14 cellular contexts compared by ENCODE assay signal in the genomic region with DNA sequence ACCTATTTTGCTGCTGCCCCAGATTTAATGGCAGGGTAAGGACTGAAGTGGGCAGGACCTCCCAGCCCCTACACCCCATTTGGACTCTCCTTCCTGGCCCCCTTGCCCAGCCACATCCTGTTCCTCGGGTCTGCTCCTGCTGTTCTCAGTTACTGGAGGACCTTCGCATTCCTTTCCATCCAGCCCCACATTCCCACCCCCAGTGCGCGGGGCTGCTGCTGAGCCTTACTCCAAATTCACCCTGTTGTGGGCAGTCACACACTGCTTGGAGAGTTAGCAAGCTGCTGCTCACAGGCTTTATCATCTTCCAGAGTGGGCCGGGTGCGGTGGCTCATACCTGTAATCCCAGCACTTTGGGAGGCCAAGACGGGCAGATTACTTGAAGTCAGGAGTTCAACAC.
DNase-seq lines count a peak whose midpoint lies in the region; ATAC-seq and TF ChIP-seq lines count a peak whose summit lies in the region.
"Had no signal": no experiment of that assay in that cellular context is flagged by ENCODE, and none has a peak within 500 bp of the region (broad histone marks: within the 10 kb centered on the region; RNA-seq: fewer than 3 reads in every experiment).

No MANE protein-coding gene starts in this region.

- H3K4me3 Mint-ChIP-seq in WTC11 (no peak overlapping the region), nephron progenitor cell (no peak overlapping the region)

- H3K4me1 Mint-ChIP-seq in WTC11 (peaks cover 7% of the 10 kb centered on the region), nephron progenitor cell (peaks cover 40% of the 10 kb centered on the region)

- H3K27me3 Mint-ChIP-seq in WTC11 (ENCODE audit: low read depth) (peaks cover 8% of the 10 kb centered on the region), nephron progenitor cell (ENCODE audit: low read depth, poor library complexity) (peaks cover 14% of the 10 kb centered on the region)

- ATAC-seq in WTC11 (peak; percentile 89), GM18873 (IDR thresholded peaks at IDR 0.05; ENCODE audit: low FRiP score, unreplicated experiment) (no peak), GM21723 (IDR thresholded peaks at IDR 0.05; ENCODE audit: unreplicated experiment) (no peak), sciatic nerve (no peak)

- intact Hi-C loops in sciatic nerve (cut with DNase I), result no loop called here

- POLR2A ChIA-PET in WTC11 (lab: Charles Lee), result no interaction called here

- no peak for TF ChIP-seq CTCF in WTC11 (IDR thresholded peaks at IDR 0.05)
- no peak for TF ChIP-seq CTCF in nephron progenitor cell (IDR thresholded peaks at IDR 0.05)

- H3K36me3 Mint-ChIP-seq in WTC11, result peaks cover 3% of the 10 kb centered on the region
- H3K36me3 Mint-ChIP-seq in nephron progenitor cell (ENCODE audit: low read depth), result peaks cover 15% of the 10 kb centered on the region

- CTCF ChIA-PET in WTC11 (lab: Charles Lee), result interaction anchor here (1.1 to 1.7 kb wide), 2 partner anchors 32 to 61 kb away, joined by 3 to 4 read pairs; no protein-coding TSS in a partner anchor

- peaks cover 16% of the 10 kb centered on the region for H3K9me3 Mint-ChIP-seq in WTC11
- H3K9me3 Mint-ChIP-seq in nephron progenitor cell, result peaks cover 21% of the 10 kb centered on the region

- DNase-seq in WTC11 (ENCODE audit: low spot score) (peak; percentile 38), iPS-NIHi7 (ENCODE audit: extremely low spot score) (peak; percentile 72), nephron progenitor cell (peak; percentile 25), sciatic nerve (ENCODE audit: low spot score) (no peak), SIG-M5 treated with dmso at 0.1 percent for 504 hours (lab: John Stamatoyannopoulos, UW; ENCODE audit: unreplicated experiment) (no peak)
- DNase-seq: AML-193, COR-L47, DMS153, NCI-H1048, NCI-H1436 treated with DMSO at 0.1 percent for 48 hours, NCI-H2081, NCI-H774 had no signal

- H3K27ac Mint-ChIP-seq in WTC11 (no peak overlapping the region), nephron progenitor cell (peak overlapping the region; percentile 95)

TF ChIP-seq in WTC11, 78 proteins besides CTCF, POLR2A, EP300 and RAD21:
- TF ChIP-seq CBFB (CRISPR knock-in tag; IDR thresholded peaks at IDR 0.05; ENCODE audit: low read depth) (no peak), SMAD4 (CRISPR knock-in tag; IDR thresholded peaks at IDR 0.05) (no peak), ZNF317 (CRISPR knock-in tag; IDR thresholded peaks at IDR 0.05; ENCODE audit: borderline replicate concordance, low read depth) (no peak), TEAD4 (CRISPR knock-in tag; IDR thresholded peaks at IDR 0.05) (no peak), SP1 (CRISPR knock-in tag; conservative IDR thresholded peaks at IDR 0.05) (no peak), EMX1 (CRISPR knock-in tag; IDR thresholded peaks at IDR 0.05) (no peak)
- TF ChIP-seq, protein P1, sequence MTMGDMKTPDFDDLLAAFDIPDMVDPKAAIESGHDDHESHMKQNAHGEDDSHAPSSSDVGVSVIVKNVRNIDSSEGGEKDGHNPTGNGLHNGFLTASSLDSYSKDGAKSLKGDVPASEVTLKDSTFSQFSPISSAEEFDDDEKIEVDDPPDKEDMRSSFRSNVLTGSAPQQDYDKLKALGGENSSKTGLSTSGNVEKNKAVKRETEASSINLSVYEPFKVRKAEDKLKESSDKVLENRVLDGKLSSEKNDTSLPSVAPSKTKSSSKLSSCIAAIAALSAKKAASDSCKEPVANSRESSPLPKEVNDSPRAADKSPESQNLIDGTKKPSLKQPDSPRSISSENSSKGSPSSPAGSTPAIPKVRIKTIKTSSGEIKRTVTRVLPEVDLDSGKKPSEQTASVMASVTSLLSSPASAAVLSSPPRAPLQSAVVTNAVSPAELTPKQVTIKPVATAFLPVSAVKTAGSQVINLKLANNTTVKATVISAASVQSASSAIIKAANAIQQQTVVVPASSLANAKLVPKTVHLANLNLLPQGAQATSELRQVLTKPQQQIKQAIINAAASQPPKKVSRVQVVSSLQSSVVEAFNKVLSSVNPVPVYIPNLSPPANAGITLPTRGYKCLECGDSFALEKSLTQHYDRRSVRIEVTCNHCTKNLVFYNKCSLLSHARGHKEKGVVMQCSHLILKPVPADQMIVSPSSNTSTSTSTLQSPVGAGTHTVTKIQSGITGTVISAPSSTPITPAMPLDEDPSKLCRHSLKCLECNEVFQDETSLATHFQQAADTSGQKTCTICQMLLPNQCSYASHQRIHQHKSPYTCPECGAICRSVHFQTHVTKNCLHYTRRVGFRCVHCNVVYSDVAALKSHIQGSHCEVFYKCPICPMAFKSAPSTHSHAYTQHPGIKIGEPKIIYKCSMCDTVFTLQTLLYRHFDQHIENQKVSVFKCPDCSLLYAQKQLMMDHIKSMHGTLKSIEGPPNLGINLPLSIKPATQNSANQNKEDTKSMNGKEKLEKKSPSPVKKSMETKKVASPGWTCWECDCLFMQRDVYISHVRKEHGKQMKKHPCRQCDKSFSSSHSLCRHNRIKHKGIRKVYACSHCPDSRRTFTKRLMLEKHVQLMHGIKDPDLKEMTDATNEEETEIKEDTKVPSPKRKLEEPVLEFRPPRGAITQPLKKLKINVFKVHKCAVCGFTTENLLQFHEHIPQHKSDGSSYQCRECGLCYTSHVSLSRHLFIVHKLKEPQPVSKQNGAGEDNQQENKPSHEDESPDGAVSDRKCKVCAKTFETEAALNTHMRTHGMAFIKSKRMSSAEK (CRISPR knock-in tag; IDR thresholded peaks at IDR 0.05; ENCODE audit: borderline replicate concordance), result no peak
- TF ChIP-seq, protein P2, sequence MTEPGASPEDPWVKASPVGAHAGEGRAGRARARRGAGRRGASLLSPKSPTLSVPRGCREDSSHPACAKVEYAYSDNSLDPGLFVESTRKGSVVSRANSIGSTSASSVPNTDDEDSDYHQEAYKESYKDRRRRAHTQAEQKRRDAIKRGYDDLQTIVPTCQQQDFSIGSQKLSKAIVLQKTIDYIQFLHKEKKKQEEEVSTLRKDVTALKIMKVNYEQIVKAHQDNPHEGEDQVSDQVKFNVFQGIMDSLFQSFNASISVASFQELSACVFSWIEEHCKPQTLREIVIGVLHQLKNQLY (CRISPR knock-in tag; IDR thresholded peaks at IDR 0.05), result no peak
- TF ChIP-seq, protein P3, sequence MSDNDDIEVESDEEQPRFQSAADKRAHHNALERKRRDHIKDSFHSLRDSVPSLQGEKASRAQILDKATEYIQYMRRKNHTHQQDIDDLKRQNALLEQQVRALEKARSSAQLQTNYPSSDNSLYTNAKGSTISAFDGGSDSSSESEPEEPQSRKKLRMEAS (CRISPR knock-in tag; IDR thresholded peaks at IDR 0.05), result no peak
TF ChIP-seq in WTC11: peak in this region for 0.

Comparison
In these comparisons a context has a peak if more than half of its experiments do, and no peak if none do; other contexts are left out.
1. DNase-seq: peak in WTC11 (single experiment), iPS-NIHi7 (single experiment) and nephron progenitor cell (single experiment); none in sciatic nerve (single experiment) and SIG-M5 treated with dmso at 0.1 percent for 504 hours (single experiment).